34 cellular contexts compared by ENCODE assay signal in genomic region chr20:47111576-47111975, GRCh38.
"Had no signal": no experiment of that assay in that cellular context is flagged by ENCODE, and none has a peak within 500 bp of the region (broad histone marks: within the 10 kb centered on the region; RNA-seq: fewer than 3 reads in every experiment).

No MANE protein-coding gene starts in this region.

- DNase-seq: activated CD4-positive, alpha-beta memory T cell treated with anti-CD3 and anti-CD28 coated beads for 36 hours; activated CD4-positive, alpha-beta T cell treated with anti-CD3 and anti-CD28 coated beads, Interleukin-2, amount 10 ng/mL, durations not matched to agents 24 days and 14 days; activated CD4-positive, CD25-positive, alpha-beta regulatory T cell treated with anti-CD3 and anti-CD28 coated beads, Interleukin-2, amount 50 U/mL, for 72 hours; activated CD8-positive, alpha-beta memory T cell treated with anti-CD3 and anti-CD28 coated beads, Interleukin-2, amount 50 U/mL, for 4 hours; activated effector memory CD4-positive, alpha-beta T cell treated with anti-CD3 and anti-CD28 coated beads, Interleukin-2, amount 50 U/mL, for 16 hours; activated naive CD4-positive, alpha-beta T cell treated with anti-CD3 and anti-CD28 coated beads, Interleukin-2, amount 10 ng/mL, durations not matched to agents 7 days and 5 days; activated naive CD8-positive, alpha-beta T cell treated with anti-CD3 and anti-CD28 coated beads, Interleukin-2, amount 10 ng/mL, durations not matched to agents 7 days and 5 days; activated T-cell treated with anti-CD3 and anti-CD28 coated beads, Interleukin-2, amount 50 U/mL, for 1 hour; effector memory CD8-positive, alpha-beta T cell; foreskin keratinocyte; left cardiac atrium; naive thymus-derived CD4-positive, alpha-beta T cell; ovary; retina; stimulated activated CD4-positive, alpha-beta T cell treated with anti-CD3 and anti-CD28 coated beads, Interleukin-1b, Interleukin-23, amount 100 ng/mL, for 48 hours; stimulated activated CD4-positive, alpha-beta T cell treated with anti-CD3 and anti-CD28 coated beads, Interleukin-4, amount 100 ng/mL, for 4 hours; stimulated activated CD8-positive, alpha-beta memory T cell treated with anti-CD3 and anti-CD28 coated beads, Interleukin-4, amount 100 ng/mL, for 48 hours; stimulated activated naive B cell treated with anti-CD40 and anti-IgM and Interleukin-4, amounts not matched to agents 10 μg/mL and 1 μg/mL and 100 μg/mL, for 72 hours; stomach; thyroid gland; upper lobe of left lung had no signal

- H3K36me3 Mint-ChIP-seq: activated CD4-positive, alpha-beta memory T cell treated with anti-CD3 and anti-CD28 coated beads for 36 hours; activated naive CD4-positive, alpha-beta T cell treated with anti-CD3 and anti-CD28 coated beads, Interleukin-2, amount 10 ng/mL, durations not matched to agents 7 days and 5 days; activated naive CD8-positive, alpha-beta T cell treated with anti-CD3 and anti-CD28 coated beads, Interleukin-2, amount 10 ng/mL, durations not matched to agents 7 days and 5 days; stimulated activated naive B cell treated with anti-CD40 and anti-IgM and Interleukin-4, amounts not matched to agents 10 μg/mL and 1 μg/mL and 100 μg/mL, for 72 hours had no signal

- H3K27me3 ChIP-seq: ascending aorta, cardiac muscle cell, foreskin keratinocyte, ovary, sigmoid colon, thyroid gland, upper lobe of left lung, vagina had no signal

- H3K4me2 ChIP-seq: smooth muscle cell had no signal

- ATAC-seq: effector memory CD8-positive, alpha-beta T cell; esophagus mucosa; foreskin keratinocyte; left cardiac atrium; naive thymus-derived CD4-positive, alpha-beta T cell; stimulated activated naive B cell treated with anti-CD40 and anti-IgM and Interleukin-4, amounts not matched to agents 10 μg/mL and 1 μg/mL and 100 μg/mL, for 72 hours had no signal

- H3K4me3 Mint-ChIP-seq: activated CD4-positive, alpha-beta memory T cell treated with anti-CD3 and anti-CD28 coated beads for 36 hours; activated CD4-positive, alpha-beta T cell treated with anti-CD3 and anti-CD28 coated beads, Interleukin-2, amount 10 ng/mL, durations not matched to agents 24 days and 14 days; activated naive CD4-positive, alpha-beta T cell treated with anti-CD3 and anti-CD28 coated beads, Interleukin-2, amount 10 ng/mL, durations not matched to agents 7 days and 5 days; activated naive CD8-positive, alpha-beta T cell treated with anti-CD3 and anti-CD28 coated beads, Interleukin-2, amount 10 ng/mL, durations not matched to agents 7 days and 5 days; activated T-helper 1 cell treated with anti-CD3 and anti-CD28 coated beads, Interleukin-12 subunit alpha, Interleukin-12 subunit beta, Interleukin-2, Interleukin-4 antibody, amounts not matched to agents 30 ng/mL and 10 ng/mL and 1 ng/mL, durations not matched to agents 14 hours and 24 hours and 36 hours; brain; effector memory CD8-positive, alpha-beta T cell; mesothelial cell of epicardium; stimulated activated naive B cell treated with anti-CD40 and anti-IgM and Interleukin-4, amounts not matched to agents 10 μg/mL and 1 μg/mL and 100 μg/mL, for 72 hours had no signal

- H3K27ac ChIP-seq: ascending aorta, cardiac muscle cell, coronary artery, foreskin keratinocyte, ovary, sigmoid colon, stomach, thyroid gland, upper lobe of left lung, vagina had no signal

- H3K27ac Mint-ChIP-seq: activated CD4-positive, alpha-beta memory T cell treated with anti-CD3 and anti-CD28 coated beads for 36 hours; activated CD4-positive, alpha-beta T cell treated with anti-CD3 and anti-CD28 coated beads, Interleukin-2, amount 10 ng/mL, durations not matched to agents 24 days and 14 days; activated naive CD4-positive, alpha-beta T cell treated with anti-CD3 and anti-CD28 coated beads, Interleukin-2, amount 10 ng/mL, durations not matched to agents 7 days and 5 days; activated naive CD8-positive, alpha-beta T cell treated with anti-CD3 and anti-CD28 coated beads, Interleukin-2, amount 10 ng/mL, durations not matched to agents 7 days and 5 days; activated T-helper 1 cell treated with anti-CD3 and anti-CD28 coated beads, Interleukin-12 subunit alpha, Interleukin-12 subunit beta, Interleukin-2, Interleukin-4 antibody, amounts not matched to agents 30 ng/mL and 10 ng/mL and 1 ng/mL, durations not matched to agents 14 hours and 24 hours and 36 hours; brain; effector memory CD8-positive, alpha-beta T cell; mesothelial cell of epicardium; naive thymus-derived CD4-positive, alpha-beta T cell; progenitor cell of endocrine pancreas; stimulated activated naive B cell treated with anti-CD40 and anti-IgM and Interleukin-4, amounts not matched to agents 10 μg/mL and 1 μg/mL and 100 μg/mL, for 72 hours had no signal

- H3K4me1 Mint-ChIP-seq: activated CD4-positive, alpha-beta T cell treated with anti-CD3 and anti-CD28 coated beads, Interleukin-2, amount 10 ng/mL, durations not matched to agents 24 days and 14 days; activated naive CD4-positive, alpha-beta T cell treated with anti-CD3 and anti-CD28 coated beads, Interleukin-2, amount 10 ng/mL, durations not matched to agents 7 days and 5 days; activated naive CD8-positive, alpha-beta T cell treated with anti-CD3 and anti-CD28 coated beads, Interleukin-2, amount 10 ng/mL, durations not matched to agents 7 days and 5 days; brain; naive thymus-derived CD4-positive, alpha-beta T cell; stimulated activated naive B cell treated with anti-CD40 and anti-IgM and Interleukin-4, amounts not matched to agents 10 μg/mL and 1 μg/mL and 100 μg/mL, for 72 hours had no signal

- FAIRE-seq: endothelial cell of umbilical vein, islet of Langerhans had no signal

- H3K9me3 ChIP-seq: ovary, thyroid gland, vagina had no signal

- H3K4me1 ChIP-seq: ascending aorta, foreskin keratinocyte, sigmoid colon, stomach, thyroid gland, upper lobe of left lung, vagina had no signal

- H3K27me3 Mint-ChIP-seq: activated CD4-positive, alpha-beta T cell treated with anti-CD3 and anti-CD28 coated beads, Interleukin-2, amount 10 ng/mL, durations not matched to agents 24 days and 14 days; activated naive CD8-positive, alpha-beta T cell treated with anti-CD3 and anti-CD28 coated beads, Interleukin-2, amount 10 ng/mL, durations not matched to agents 7 days and 5 days; progenitor cell of endocrine pancreas had no signal
